In genomic region chr19:1519802-1520201, GRCh38 we compare ENCODE assay signal across 12 cellular contexts. TPM values are rescaled to one million over a fixed set of nuclear protein-coding genes. Genes with fewer than 3 reads are reported as not detected.
"Had no signal": no experiment of that assay in that cellular context is flagged by ENCODE, and none has a peak within 500 bp of the region (broad histone marks: within the 10 kb centered on the region; RNA-seq: fewer than 3 reads in every experiment).

No MANE protein-coding gene starts in this region.

RNA-seq across cellular contexts. Expression of gene PLK5, which starts 4.1 kb away (rescaled TPM):
- total RNA-seq: colonic mucosa, dermis microvascular lymphatic vessel endothelial cell, esophagus mucosa, gastrocnemius medialis, glomerular endothelial cell, kidney epithelial cell, left cardiac atrium, left lung, left ventricle myocardium superior, lower lobe of right lung, lung microvascular endothelial cell, mesenteric fat pad had no signal

RNA-seq across cellular contexts. Expression of gene ADAMTSL5, which starts 7.0 kb away (rescaled TPM):
- total RNA-seq: dermis microvascular lymphatic vessel endothelial cell, lung microvascular endothelial cell had no signal
